Comparison of ENCODE assay signal across 20 cellular contexts in the genomic region with DNA sequence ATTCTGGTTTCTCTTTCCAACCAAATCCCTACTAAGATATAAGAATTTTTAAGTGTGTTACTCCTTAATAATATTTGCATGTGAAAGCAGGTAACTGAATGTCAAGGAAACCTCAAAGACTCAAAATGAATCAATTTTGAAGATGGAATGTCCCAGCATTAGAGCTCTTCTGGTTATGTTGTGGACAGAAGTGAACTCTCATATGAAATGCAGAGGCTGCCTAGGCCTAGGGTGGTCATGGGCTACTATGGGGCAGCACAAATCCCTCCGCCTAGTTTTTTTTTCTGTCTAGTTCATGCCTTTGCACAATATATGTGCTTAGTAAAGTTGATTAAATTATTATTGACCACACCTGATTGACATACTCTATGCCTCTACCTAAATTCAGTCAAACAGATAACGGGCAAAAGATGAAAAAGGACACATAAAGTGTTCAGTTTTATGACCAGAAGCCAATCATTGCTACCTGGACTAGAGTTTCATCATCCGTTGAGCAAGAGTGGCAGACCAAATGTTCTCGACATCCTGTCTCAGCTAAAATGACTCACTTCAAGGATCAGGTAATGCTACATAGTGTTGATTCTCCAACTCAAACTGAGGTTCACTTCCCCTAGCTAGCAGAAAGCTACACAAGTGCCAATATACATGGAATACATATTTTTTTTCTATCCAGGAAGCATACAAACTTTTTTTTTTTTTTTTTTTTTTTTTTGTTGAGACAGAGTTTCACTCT.
DNase-seq lines count a peak whose midpoint lies in the region; ATAC-seq and TF ChIP-seq lines count a peak whose summit lies in the region.
"Had no signal": no experiment of that assay in that cellular context is flagged by ENCODE, and none has a peak within 500 bp of the region (broad histone marks: within the 10 kb centered on the region; RNA-seq: fewer than 3 reads in every experiment).

No MANE protein-coding gene starts in this region.

- no peaks in the 10 kb centered on the region for H3K9me3 ChIP-seq in breast epithelium
- H3K9me3 ChIP-seq: prostate gland, transverse colon had no signal

- no peak overlapping the region for H3K27ac Mint-ChIP-seq in MCF 10A (ENCODE audit: low read depth, unreplicated experiment)
- peak overlapping the region; percentile 87 for H3K27ac Mint-ChIP-seq in activated naive CD8-positive, alpha-beta T cell treated with anti-CD3 and anti-CD28 coated beads, Interleukin-2, amount 50 U/mL, for 24 hours
- H3K27ac Mint-ChIP-seq: endodermal cell, HFFc6 had no signal

- no peak for TF ChIP-seq POLR2A in breast epithelium (IDR thresholded peaks at IDR 0.05)

- CTCF ChIA-PET in MCF 10A (lab: Yijun Ruan, JAX) = no interaction called here

- no peaks in the 10 kb centered on the region for H3K36me3 ChIP-seq in breast epithelium
- H3K36me3 ChIP-seq: prostate gland, transverse colon had no signal

- POLR2A ChIA-PET in MCF 10A (lab: Yijun Ruan, JAX) = interaction anchor here (0.6 to 1.1 kb wide), 2 partner anchors 31 to 758 kb away, joined by 3 read pairs; no protein-coding TSS in a partner anchor

- ATAC-seq in activated naive CD8-positive, alpha-beta T cell treated with anti-CD3 and anti-CD28 coated beads, Interleukin-2, amount 50 U/mL, for 24 hours = peak; percentile 80
- peak; percentile 77 for ATAC-seq in stimulated activated naive CD8-positive, alpha-beta T cell treated with anti-CD3 and anti-CD28 coated beads, Interleukin-15, Interleukin-2, amounts not matched to agents 100 U/mL and 50 U/mL, for 24 hours
- ATAC-seq in HG02610 (IDR thresholded peaks at IDR 0.05; ENCODE audit: unreplicated experiment) (no peak), GM21515 (IDR thresholded peaks at IDR 0.05; ENCODE audit: unreplicated experiment) (no peak)

- H3K27me3 ChIP-seq in breast epithelium = no peaks in the 10 kb centered on the region
- H3K27me3 ChIP-seq: transverse colon had no signal

- TF ChIP-seq CTCF in MCF 10A (IDR thresholded peaks at IDR 0.05; ENCODE audit: unreplicated experiment) = no peak
- no peak for TF ChIP-seq CTCF in breast epithelium (IDR thresholded peaks at IDR 0.05)

- H3K9me3 Mint-ChIP-seq in MCF 10A (ENCODE audit: unreplicated experiment) = no peaks in the 10 kb centered on the region
- H3K9me3 Mint-ChIP-seq in activated naive CD8-positive, alpha-beta T cell treated with anti-CD3 and anti-CD28 coated beads, Interleukin-2, amount 50 U/mL, for 24 hours = no peaks in the 10 kb centered on the region
- H3K9me3 Mint-ChIP-seq: endodermal cell had no signal

- H3K27ac ChIP-seq in breast epithelium = no peak overlapping the region
- H3K27ac ChIP-seq: coronary artery, KMS-11, prostate gland, transverse colon had no signal

- no peak overlapping the region for H3K4me3 Mint-ChIP-seq in MCF 10A (ENCODE audit: unreplicated experiment)
- no peak overlapping the region for H3K4me3 Mint-ChIP-seq in activated naive CD8-positive, alpha-beta T cell treated with anti-CD3 and anti-CD28 coated beads, Interleukin-2, amount 50 U/mL, for 24 hours
- H3K4me3 Mint-ChIP-seq: endodermal cell, HFFc6 had no signal

- BruUV-seq in MCF 10A (replicated peaks; lab: Mats Ljungman, UMichigan) = no TSS peak

- peaks cover 6% of the 10 kb centered on the region for H3K4me1 Mint-ChIP-seq in MCF 10A (ENCODE audit: insufficient read depth, unreplicated experiment)
- peaks cover 69% of the 10 kb centered on the region for H3K4me1 Mint-ChIP-seq in activated naive CD8-positive, alpha-beta T cell treated with anti-CD3 and anti-CD28 coated beads, Interleukin-2, amount 50 U/mL, for 24 hours
- H3K4me1 Mint-ChIP-seq: endodermal cell had no signal

- no peak overlapping the region for H3K4me3 ChIP-seq in breast epithelium
- H3K4me3 ChIP-seq: coronary artery, lung, prostate gland, transverse colon had no signal

- DNase-seq in MCF 10A (ENCODE audit: unreplicated experiment) = peak; percentile 83
- no peak for DNase-seq in breast epithelium (ENCODE audit: low spot score in 2 of 2)
- peak; percentile 9 for DNase-seq in SW480 (ENCODE audit: low spot score)
- DNase-seq in activated naive CD8-positive, alpha-beta T cell treated with anti-CD3 and anti-CD28 coated beads, Interleukin-2, amount 50 U/mL, for 24 hours = no peak
- DNase-seq in stimulated activated naive CD8-positive, alpha-beta T cell treated with anti-CD3 and anti-CD28 coated beads, Interleukin-15, Interleukin-2, amounts not matched to agents 100 U/mL and 50 U/mL, for 24 hours = no peak
- DNase-seq in NCI-H526 (lab: John Stamatoyannopoulos, UW) = no peak
- DNase-seq: activated CD4-positive, alpha-beta T cell treated with anti-CD3 and anti-CD28 coated beads for 4 hours; endodermal cell; HFFc6; kidney; SHP77; stimulated activated CD4-positive, alpha-beta T cell treated with anti-CD3 and anti-CD28 coated beads, Interleukin-1b, Interleukin-23, amount 100 ng/mL, for 48 hours; SW 1271; transverse colon had no signal

- H3K4me1 ChIP-seq in breast epithelium = no peaks in the 10 kb centered on the region
- H3K4me1 ChIP-seq: prostate gland, transverse colon had no signal

- intact Hi-C loops in MCF 10A (cut with micrococcal nuclease) = no loop called here
- intact Hi-C loops in breast epithelium (cut with DNase I; ENCODE audit: low total_unique reads) = no loop called here

- H3K36me3 Mint-ChIP-seq in MCF 10A (ENCODE audit: insufficient read depth, unreplicated experiment) = no peaks in the 10 kb centered on the region
- no peaks in the 10 kb centered on the region for H3K36me3 Mint-ChIP-seq in activated naive CD8-positive, alpha-beta T cell treated with anti-CD3 and anti-CD28 coated beads, Interleukin-2, amount 50 U/mL, for 24 hours (ENCODE audit: low read depth)

- H3K27me3 Mint-ChIP-seq in MCF 10A (ENCODE audit: insufficient read depth, unreplicated experiment) = no peaks in the 10 kb centered on the region
- no peaks in the 10 kb centered on the region for H3K27me3 Mint-ChIP-seq in activated naive CD8-positive, alpha-beta T cell treated with anti-CD3 and anti-CD28 coated beads, Interleukin-2, amount 50 U/mL, for 24 hours

Comparison
In these comparisons a context has a peak if more than half of its experiments do, and no peak if none do; other contexts are left out.
1. DNase-seq: peak in MCF 10A (single experiment) and SW480 (single experiment); none in breast epithelium (0 of 2), activated naive CD8-positive, alpha-beta T cell treated with anti-CD3 and anti-CD28 coated beads, Interleukin-2, amount 50 U/mL, for 24 hours (single experiment), stimulated activated naive CD8-positive, alpha-beta T cell treated with anti-CD3 and anti-CD28 coated beads, Interleukin-15, Interleukin-2, amounts not matched to agents 100 U/mL and 50 U/mL, for 24 hours (single experiment) and NCI-H526 (0 of 2).
2. ATAC-seq: peak in activated naive CD8-positive, alpha-beta T cell treated with anti-CD3 and anti-CD28 coated beads, Interleukin-2, amount 50 U/mL, for 24 hours (single experiment) and stimulated activated naive CD8-positive, alpha-beta T cell treated with anti-CD3 and anti-CD28 coated beads, Interleukin-15, Interleukin-2, amounts not matched to agents 100 U/mL and 50 U/mL, for 24 hours (single experiment); none in HG02610 (single experiment) and GM21515 (single experiment).